In the genomic region with DNA sequence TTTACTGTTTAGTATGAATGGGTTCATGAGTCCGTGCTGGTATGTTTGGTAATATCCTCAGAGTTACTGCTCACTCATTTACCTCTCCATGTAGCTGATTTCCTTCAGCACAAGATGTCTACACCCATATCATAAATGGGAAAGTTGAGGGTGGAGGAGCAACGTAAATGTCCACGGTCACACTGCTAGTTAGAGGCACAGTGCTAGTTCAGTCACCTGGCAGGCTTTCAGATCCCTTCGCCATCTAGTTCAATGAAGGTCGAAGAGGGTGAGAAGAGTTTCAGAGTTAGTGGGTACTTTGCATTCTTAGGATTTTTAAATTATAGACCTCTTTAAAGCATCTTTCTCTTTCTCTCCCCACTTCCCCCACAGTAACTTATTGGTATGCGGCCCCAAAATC, we compare ENCODE assay signal across 31 cellular contexts.
"Had no signal": no experiment of that assay in that cellular context is flagged by ENCODE, and none has a peak within 500 bp of the region (broad histone marks: within the 10 kb centered on the region; RNA-seq: fewer than 3 reads in every experiment).

No MANE protein-coding gene starts in this region.

- H3K36me3 ChIP-seq: brain microvascular endothelial cell, colonic mucosa, esophagus squamous epithelium, WERI-Rb-1 had no signal

- FAIRE-seq: astrocyte, bronchial epithelial cell, endometrium, endothelial cell of umbilical vein had no signal

- H3K27ac ChIP-seq: brain microvascular endothelial cell, colonic mucosa, epithelial cell of prostate, esophagus squamous epithelium, gastroesophageal sphincter, WERI-Rb-1 had no signal

- DNase-seq: activated B cell treated with CpG ODN at 0.5 μM for 24 hours; activated CD4-positive, alpha-beta T cell treated with anti-CD3 and anti-CD28 coated beads for 48 hours; activated CD4-positive, alpha-beta T cell treated with anti-CD3 and anti-CD28 coated beads, Interleukin-2, amount 50 U/mL, for 1 hour; activated CD4-positive, alpha-beta T cell treated with anti-CD3 and anti-CD28 coated beads, Interleukin-2, amount 50 U/mL, for 48 hours; activated CD8-positive, alpha-beta memory T cell treated with anti-CD3 and anti-CD28 coated beads for 24 hours; activated CD8-positive, alpha-beta T cell treated with anti-CD3 and anti-CD28 coated beads for 36 hours; activated effector memory CD4-positive, alpha-beta T cell treated with Interleukin-2 at 50 U/mL for 16 hours; activated gamma-delta T cell treated with Interleukin-2 at 50 U/mL for 16 hours; activated naive CD4-positive, alpha-beta T cell treated with anti-CD3 and anti-CD28 coated beads, Interleukin-2, amount 50 U/mL, for 16 hours; activated naive CD4-positive, alpha-beta T cell treated with Interleukin-2 at 50 U/mL for 16 hours; activated T-cell treated with anti-CD3 and anti-CD28 coated beads, Interleukin-2, amount 50 U/mL, for 4 hours; amniotic stem cell; brain microvascular endothelial cell; central memory CD4-positive, alpha-beta T cell; cerebellar nuclear complex; colonic mucosa; effector CD8-positive, alpha-beta T cell; esophagus squamous epithelium; foreskin melanocyte; T-helper 1 cell; T-helper 17 cell; T1000; WERI-Rb-1 had no signal

- H3K9me3 ChIP-seq: colonic mucosa, esophagus squamous epithelium, gastroesophageal sphincter had no signal

- H3K27me3 ChIP-seq: brain microvascular endothelial cell, colonic mucosa, esophagus squamous epithelium, gastroesophageal sphincter had no signal

- H3K4me1 ChIP-seq: colonic mucosa, esophagus squamous epithelium, gastroesophageal sphincter had no signal

- ATAC-seq: activated CD4-positive, CD25-positive, alpha-beta regulatory T cell treated with anti-CD3 and anti-CD28 coated beads, Interleukin-2, amount 50 U/mL, for 24 hours; activated CD8-positive, alpha-beta T cell treated with anti-CD3 and anti-CD28 coated beads for 36 hours; activated T-cell treated with anti-CD3 and anti-CD28 coated beads, Interleukin-2, amount 50 U/mL, for 4 hours; activated T-helper 17 cell treated with anti-CD3 and anti-CD28 coated beads, Interleukin-2, amount 50 U/mL, for 72 hours; gastroesophageal sphincter; T-helper 17 cell had no signal

- H3K4me3 ChIP-seq: colonic mucosa, esophagus squamous epithelium, gastroesophageal sphincter had no signal
